ENCODE assay signal across 1 cellular context in genomic region chr19:14463747-14464146, GRCh38.
TF ChIP-seq lines count a peak whose summit lies in the region.

No MANE protein-coding gene starts in this region.

TF ChIP-seq in H1, 55 proteins besides CTCF, POLR2A, EP300 and RAD21:
- TF ChIP-seq TAF7 (optimal IDR thresholded peaks at IDR 0.05; ENCODE audit: borderline replicate concordance, low read depth, low read length), result no peak
- no peak for TF ChIP-seq TAF1 (IDR thresholded peaks at IDR 0.05; ENCODE audit: low read depth, low read length)
- no peak for TF ChIP-seq CHD2 (IDR thresholded peaks at IDR 0.05; ENCODE audit: low read length)
- TF ChIP-seq HDAC6 (IDR thresholded peaks at IDR 0.05; ENCODE audit: low read depth, low read length), result no peak
- no peak for TF ChIP-seq BACH1 (IDR thresholded peaks at IDR 0.05; ENCODE audit: low read length)
- TF ChIP-seq RNF2 (IDR thresholded peaks at IDR 0.05; ENCODE audit: borderline replicate concordance, low read depth, low read length, missing control alignments, poor library complexity, severe bottlenecking), result no peak
- TF ChIP-seq CHD1 (IDR thresholded peaks at IDR 0.05; ENCODE audit: low read depth, low read length), result no peak
- TF ChIP-seq KDM1A (IDR thresholded peaks at IDR 0.05; ENCODE audit: borderline replicate concordance, low read length), result no peak
- TF ChIP-seq RXRA (IDR thresholded peaks at IDR 0.05; ENCODE audit: insufficient read depth, low read depth, low read length), result no peak
- TF ChIP-seq ZNF274 (IDR thresholded peaks at IDR 0.05; ENCODE audit: borderline replicate concordance, extremely low read depth, low read length), result no peak
- TF ChIP-seq TEAD4 (IDR thresholded peaks at IDR 0.05; ENCODE audit: low read depth, low read length), result no peak
- no peak for TF ChIP-seq MAFK (IDR thresholded peaks at IDR 0.05; ENCODE audit: low read depth, low read length)
- no peak for TF ChIP-seq POU5F1 (IDR thresholded peaks at IDR 0.05; ENCODE audit: low read depth, low read length)
- no peak for TF ChIP-seq BRCA1 (IDR thresholded peaks at IDR 0.05; ENCODE audit: low read depth, low read length)
- TF ChIP-seq SP1 (IDR thresholded peaks at IDR 0.05; ENCODE audit: low read depth, low read length), result no peak
- no peak for TF ChIP-seq SIN3A (conservative IDR thresholded peaks at IDR 0.05 in 1 of 2, IDR thresholded peaks at IDR 0.05 in 1 of 2; ENCODE audit: low read depth in 1 of 2, low read length in 2 of 2)
- no peak for TF ChIP-seq SP2 (IDR thresholded peaks at IDR 0.05; ENCODE audit: low read length)
